In the genomic region with DNA sequence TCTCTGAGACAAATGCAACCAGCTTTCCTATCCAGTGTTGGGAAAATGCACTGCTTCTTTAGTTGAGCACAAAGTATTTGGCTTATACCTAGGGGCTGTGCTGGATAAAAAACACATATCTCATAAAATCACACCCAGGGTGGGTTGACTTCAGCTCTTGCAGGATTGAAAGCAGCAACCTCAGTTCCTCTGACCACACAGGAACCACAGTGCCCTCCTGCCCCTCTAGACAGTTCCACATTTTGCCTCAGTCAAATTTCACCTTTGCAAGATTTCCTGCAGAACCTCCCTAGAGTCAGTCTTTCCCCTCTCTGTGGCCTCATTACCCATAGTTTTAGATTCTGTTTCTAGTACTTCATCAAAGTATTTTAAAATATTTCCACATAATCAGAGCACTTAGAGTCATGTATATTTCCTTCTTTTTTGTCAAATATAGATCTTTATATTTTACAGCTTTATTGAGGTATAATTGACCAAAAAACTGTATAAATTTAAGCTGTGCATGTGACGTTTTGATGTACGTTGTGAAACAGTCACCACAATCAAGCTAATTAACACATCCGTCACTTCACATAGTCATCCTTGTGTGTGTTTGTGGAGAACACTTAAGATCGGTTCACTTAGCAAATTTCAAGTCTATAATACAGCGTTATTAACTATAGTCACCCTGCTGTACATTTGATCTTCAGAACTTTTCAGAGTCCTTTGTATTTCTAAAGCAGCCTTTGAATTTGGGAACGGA, we compare ENCODE assay signal across 9 cellular contexts. TPM values are rescaled to one million over a fixed set of nuclear protein-coding genes. Genes with fewer than 3 reads are reported as not detected.
DNase-seq lines count a peak whose midpoint lies in the region; ATAC-seq lines count a peak whose summit lies in the region.
"Had no signal": no experiment of that assay in that cellular context is flagged by ENCODE, and none has a peak within 500 bp of the region (broad histone marks: within the 10 kb centered on the region; RNA-seq: fewer than 3 reads in every experiment).

No MANE protein-coding gene starts in this region.

- H3K9me3 Mint-ChIP-seq in activated CD4-positive, alpha-beta T cell treated with anti-CD3 and anti-CD28 coated beads, Interleukin-2, amount 10 ng/mL, durations not matched to agents 24 days and 14 days, result peaks cover 13% of the 10 kb centered on the region
- H3K9me3 Mint-ChIP-seq: WTC11 had no signal

- DNase-seq in activated CD4-positive, alpha-beta T cell treated with anti-CD3 and anti-CD28 coated beads, Interleukin-2, amount 10 ng/mL, durations not matched to agents 24 days and 14 days, result peak; percentile 76
- no peak for DNase-seq in activated CD4-positive, alpha-beta T cell treated with anti-CD3 and anti-CD28 coated beads for 1 hour
- DNase-seq in NOMO-1 treated with DMSO at 0.1 percent for 48 hours (lab: John Stamatoyannopoulos, UW; ENCODE audit: unreplicated experiment), result peak; percentile 93
- DNase-seq in stimulated activated CD8-positive, alpha-beta memory T cell treated with anti-CD3 and anti-CD28 coated beads, Interleukin-4, amount 100 ng/mL, for 48 hours, result peak; percentile 73
- no peak for DNase-seq in NCI-H1436 treated with DMSO at 0.1 percent for 48 hours (lab: John Stamatoyannopoulos, UW)
- no peak for DNase-seq in NCI-H510A (lab: John Stamatoyannopoulos, UW)
- DNase-seq in glomerular visceral epithelial cell (ENCODE audit: extremely low spot score), result no peak

- peaks cover 61% of the 10 kb centered on the region for H3K4me1 Mint-ChIP-seq in activated CD4-positive, alpha-beta T cell treated with anti-CD3 and anti-CD28 coated beads, Interleukin-2, amount 10 ng/mL, durations not matched to agents 24 days and 14 days
- H3K4me1 Mint-ChIP-seq: WTC11 had no signal

- H3K27me3 Mint-ChIP-seq in activated CD4-positive, alpha-beta T cell treated with anti-CD3 and anti-CD28 coated beads, Interleukin-2, amount 10 ng/mL, durations not matched to agents 24 days and 14 days, result no peaks in the 10 kb centered on the region

- H3K4me3 Mint-ChIP-seq in activated CD4-positive, alpha-beta T cell treated with anti-CD3 and anti-CD28 coated beads, Interleukin-2, amount 10 ng/mL, durations not matched to agents 24 days and 14 days, result peak overlapping the region; percentile 69
- H3K4me3 Mint-ChIP-seq: WTC11 had no signal

- ATAC-seq in HG02763 (IDR thresholded peaks at IDR 0.05; ENCODE audit: unreplicated experiment), result peak; percentile 65

- H3K36me3 Mint-ChIP-seq in activated CD4-positive, alpha-beta T cell treated with anti-CD3 and anti-CD28 coated beads, Interleukin-2, amount 10 ng/mL, durations not matched to agents 24 days and 14 days (ENCODE audit: low read depth), result no peaks in the 10 kb centered on the region
- H3K36me3 Mint-ChIP-seq: WTC11 had no signal

- H3K27ac Mint-ChIP-seq in activated CD4-positive, alpha-beta T cell treated with anti-CD3 and anti-CD28 coated beads, Interleukin-2, amount 10 ng/mL, durations not matched to agents 24 days and 14 days, result peak overlapping the region; percentile 90
- H3K27ac Mint-ChIP-seq: WTC11 had no signal

- intact Hi-C loops in activated CD4-positive, alpha-beta T cell treated with anti-CD3 and anti-CD28 coated beads, Interleukin-2, amount 10 ng/mL, durations not matched to agents 24 days and 14 days (cut with micrococcal nuclease), result loop anchor here (1.0 to 10.0 kb wide), 9 partner anchors 9 to 802 kb away; partner anchors contain the start of gene RTKN2

RNA-seq across cellular contexts. Expression of gene EGR2, which starts 37.0 kb away (rescaled TPM):
- 178 and 201 TPM in 2 replicates for total RNA-seq in activated CD4-positive, alpha-beta T cell treated with anti-CD3 and anti-CD28 coated beads, Interleukin-2, amount 10 ng/mL, durations not matched to agents 24 days and 14 days

RNA-seq across cellular contexts. Expression of gene ADO, which starts 48.6 kb away (rescaled TPM):
- 43.6 and 43.8 TPM in 2 replicates for total RNA-seq in activated CD4-positive, alpha-beta T cell treated with anti-CD3 and anti-CD28 coated beads, Interleukin-2, amount 10 ng/mL, durations not matched to agents 24 days and 14 days

Comparison
In these comparisons a context has a peak if more than half of its experiments do, and no peak if none do; other contexts are left out.
1. DNase-seq: peak in activated CD4-positive, alpha-beta T cell treated with anti-CD3 and anti-CD28 coated beads, Interleukin-2, amount 10 ng/mL, durations not matched to agents 24 days and 14 days (single experiment), NOMO-1 treated with DMSO at 0.1 percent for 48 hours (single experiment) and stimulated activated CD8-positive, alpha-beta memory T cell treated with anti-CD3 and anti-CD28 coated beads, Interleukin-4, amount 100 ng/mL, for 48 hours (single experiment); none in activated CD4-positive, alpha-beta T cell treated with anti-CD3 and anti-CD28 coated beads for 1 hour (single experiment), NCI-H1436 treated with DMSO at 0.1 percent for 48 hours (single experiment), NCI-H510A (single experiment) and glomerular visceral epithelial cell (single experiment).